In genomic region chr5:59829922-59830321, GRCh38 we compare ENCODE assay signal across 30 cellular contexts.
"Had no signal": no experiment of that assay in that cellular context is flagged by ENCODE, and none has a peak within 500 bp of the region (broad histone marks: within the 10 kb centered on the region; RNA-seq: fewer than 3 reads in every experiment).

No MANE protein-coding gene starts in this region.

- FAIRE-seq: keratinocyte, TTC549 had no signal

- H3K4me3 ChIP-seq: body of pancreas, colonic mucosa, dorsolateral prefrontal cortex, gastrocnemius medialis, hepatocyte, neural progenitor cell, psoas muscle, sigmoid colon, spleen, tibial nerve had no signal

- DNase-seq: activated CD4-positive, alpha-beta T cell treated with anti-CD3 and anti-CD28 coated beads for 48 hours; activated CD4-positive, alpha-beta T cell treated with anti-CD3 and anti-CD28 coated beads, Interleukin-2, amount 50 U/mL, for 48 hours; activated CD8-positive, alpha-beta memory T cell treated with anti-CD3 and anti-CD28 coated beads for 24 hours; activated effector memory CD4-positive, alpha-beta T cell treated with Interleukin-2 at 50 U/mL for 16 hours; activated naive CD4-positive, alpha-beta T cell treated with Interleukin-2 at 50 U/mL for 16 hours; anterior cingulate cortex; body of pancreas; colonic mucosa; dorsolateral prefrontal cortex; effector memory CD4-positive, alpha-beta T cell; erythroblast; gastrocnemius medialis; left colon; naive thymus-derived CD4-positive, alpha-beta T cell; occipital lobe; psoas muscle; sigmoid colon; spleen; stimulated activated naive CD4-positive, alpha-beta T cell treated with Interleukin-2 at 50 U/mL for 16 hours; T-helper 9 cell; WERI-Rb-1 had no signal

- H3K4me2 ChIP-seq: hepatocyte, neural progenitor cell had no signal

- H3K27me3 ChIP-seq: body of pancreas, colonic mucosa, dorsolateral prefrontal cortex, gastrocnemius medialis, hepatocyte, neural progenitor cell, sigmoid colon, spleen, tibial nerve had no signal

- H3K27ac Mint-ChIP-seq: activated naive CD8-positive, alpha-beta T cell; naive thymus-derived CD4-positive, alpha-beta T cell; neural progenitor cell had no signal

- H3K9me3 ChIP-seq: body of pancreas, colonic mucosa, gastrocnemius medialis, psoas muscle, sigmoid colon, spleen, tibial nerve had no signal

- ATAC-seq: activated CD4-positive, CD25-positive, alpha-beta regulatory T cell treated with anti-CD3 and anti-CD28 coated beads, Interleukin-2, amount 50 U/mL, for 24 hours; body of pancreas; gastrocnemius medialis; left colon; naive thymus-derived CD4-positive, alpha-beta T cell; psoas muscle had no signal

- H3K79me2 ChIP-seq: hepatocyte, parathyroid adenoma had no signal

- H3K4me1 ChIP-seq: body of pancreas, colonic mucosa, gastrocnemius medialis, neural progenitor cell, psoas muscle, sigmoid colon, spleen had no signal

- H2AFZ ChIP-seq: hepatocyte, neural progenitor cell, parathyroid adenoma had no signal

- H3K27me3 Mint-ChIP-seq: activated naive CD8-positive, alpha-beta T cell had no signal

- H3K4me3 Mint-ChIP-seq: activated naive CD8-positive, alpha-beta T cell; mesothelial cell of epicardium; naive thymus-derived CD4-positive, alpha-beta T cell; neural progenitor cell had no signal

- H3K9ac ChIP-seq: neural progenitor cell, parathyroid adenoma had no signal

- H3K36me3 ChIP-seq: colonic mucosa, gastrocnemius medialis, neural progenitor cell, sigmoid colon, spleen, tibial nerve, WERI-Rb-1 had no signal

- H3K27ac ChIP-seq: body of pancreas, colonic mucosa, dorsolateral prefrontal cortex, gastrocnemius medialis, hepatocyte, neural progenitor cell, parathyroid adenoma, psoas muscle, sigmoid colon, spleen, tibial nerve, WERI-Rb-1 had no signal

- H3K4me1 Mint-ChIP-seq: naive thymus-derived CD4-positive, alpha-beta T cell had no signal

- H3K9me3 Mint-ChIP-seq: mesothelial cell of epicardium, neural progenitor cell had no signal

- H3K36me3 Mint-ChIP-seq: activated naive CD8-positive, alpha-beta T cell; mesothelial cell of epicardium; naive thymus-derived CD4-positive, alpha-beta T cell; neural progenitor cell had no signal
